Comparison of ENCODE assay signal across 8 cellular contexts in the genomic region with DNA sequence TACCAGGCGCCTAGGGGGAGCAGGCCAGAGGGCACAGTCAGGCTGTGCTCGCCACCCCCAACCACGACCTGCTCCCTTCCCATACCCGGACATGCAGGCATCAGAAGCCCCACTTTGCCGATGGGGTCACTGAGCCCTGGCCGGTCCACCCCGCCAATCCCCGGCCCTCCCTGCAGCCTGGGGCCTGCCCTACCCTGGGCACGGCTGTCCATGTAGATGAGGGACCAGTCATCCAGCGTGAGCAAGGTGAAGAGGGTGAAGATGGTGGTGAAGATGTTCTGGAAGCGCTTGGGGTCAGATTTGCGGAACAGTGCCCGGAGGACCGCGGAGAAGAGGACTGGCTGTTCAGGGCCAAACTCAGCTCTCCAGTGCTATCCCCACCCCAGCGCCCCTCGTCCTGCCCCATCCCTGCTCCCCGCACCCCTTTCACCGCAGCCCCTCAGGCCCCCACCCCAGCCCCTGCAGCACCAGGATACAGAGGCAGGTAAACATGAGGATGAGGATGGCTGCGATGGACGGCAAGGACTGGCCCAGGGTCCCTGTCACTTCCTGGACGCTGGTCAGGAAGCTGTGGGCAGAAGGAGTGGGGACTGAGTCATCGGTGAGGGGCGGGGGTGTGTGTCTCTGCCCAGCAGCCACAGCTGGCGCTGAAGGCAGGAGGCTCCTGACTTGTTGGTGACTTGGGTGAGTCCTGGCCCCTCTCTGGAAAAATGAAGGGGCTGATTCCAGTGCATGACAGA. TPM values are rescaled to one million over a fixed set of nuclear protein-coding genes. Genes with fewer than 3 reads are reported as not detected.
A peak's percentile ranks its signal among the peaks of the same experiment; 100 is the strongest.
DNase-seq lines count a peak whose midpoint lies in the region; ATAC-seq, FAIRE-seq and TF ChIP-seq lines count a peak whose summit lies in the region.

No MANE protein-coding gene starts in this region.

- TF ChIP-seq RAD21 in HepG2 (CRISPR knock-in tag; IDR thresholded peaks at IDR 0.05) = no peak

- no peak overlapping the region for H3K9ac ChIP-seq in HepG2 (ENCODE audit: insufficient read depth, low read depth, low read length)

- H4K20me1 ChIP-seq in HepG2 (ENCODE audit: insufficient read depth, low read length) = no peaks in the 10 kb centered on the region

- H3K36me3 ChIP-seq in HepG2 (replicated peaks in 1 of 2; ENCODE audit: control insufficient read depth in 1 of 2, insufficient read depth in 2 of 2, low read length in 2 of 2) = no peaks in the 10 kb centered on the region

- WGBS in HepG2 (ENCODE audit: low lambda C conversion rate) = 68% methylated on average over 15 of the region's 25 CpGs

- H3K36me3 Mint-ChIP-seq in activated T-helper 17 cell treated with anti-CD3 and anti-CD28 coated beads, Interleukin-2, amount 50 U/mL, for 72 hours (ENCODE audit: low read depth) = no peaks in the 10 kb centered on the region

- POLR2A ChIA-PET in HepG2 (lab: Yijun Ruan, JAX) = interaction anchor here (1.1 to 1.4 kb wide), 2 partner anchors 18 to 32 kb away, joined by 3 to 4 read pairs; a partner anchor contains a TSS

- H3K4me2 ChIP-seq in HepG2 (ENCODE audit: low read depth, low read length) = no peak overlapping the region

- TF ChIP-seq CTCF in HepG2 (CRISPR knock-in tag; IDR thresholded peaks at IDR 0.05) (no peak), GM20000 (IDR thresholded peaks at IDR 0.05; ENCODE audit: extremely low read depth, missing control alignments) (no peak)

- no peak for TF ChIP-seq EP300 in HepG2 (IDR thresholded peaks at IDR 0.05; ENCODE audit: low read depth in 2 of 2, low read length in 2 of 2)
- no peak for TF ChIP-seq EP300 in HepG2 (CRISPR knock-in tag; IDR thresholded peaks at IDR 0.05; ENCODE audit: borderline replicate concordance)

- no peak overlapping the region for H3K27ac ChIP-seq in HepG2 (ENCODE audit: extremely low read length, insufficient read depth, low read length)

- peak; percentile 77 to 81 for DNase-seq in AML-193 (lab: John Stamatoyannopoulos, UW)
- DNase-seq in KG1 (lab: John Stamatoyannopoulos, UW) = peak; percentile 41
- no peak for DNase-seq in HepG2 (ENCODE audit: low spot score)
- DNase-seq in medulla oblongata (ENCODE audit: extremely low spot score) = no peak
- DNase-seq in GM20000 (ENCODE audit: low spot score) = no peak
- no peak for DNase-seq in stimulated activated CD4-positive, alpha-beta T cell treated with anti-CD3 and anti-CD28 coated beads, Interleukin-12 subunit alpha, Interleukin-12 subunit beta, amount 100 ng/mL, for 4 hours

- in situ Hi-C loops in HepG2 (cut with HindIII; ENCODE audit: extremely low pct_ligation_motif_present, low pct_unique_long_range_greater_than_20kb) = no loop called here

- no peak overlapping the region for H2AFZ ChIP-seq in HepG2 (ENCODE audit: low read length)

- no peaks in the 10 kb centered on the region for H3K9me3 Mint-ChIP-seq in activated T-helper 17 cell treated with anti-CD3 and anti-CD28 coated beads, Interleukin-2, amount 50 U/mL, for 72 hours

- H3K4me1 Mint-ChIP-seq in activated T-helper 17 cell treated with anti-CD3 and anti-CD28 coated beads, Interleukin-2, amount 50 U/mL, for 72 hours = peaks cover 4% of the 10 kb centered on the region

- FAIRE-seq in HepG2 (lab: Jason Lieb, UNC) = no peak

- ATAC-seq in activated T-helper 17 cell treated with anti-CD3 and anti-CD28 coated beads, Interleukin-2, amount 50 U/mL, for 72 hours (replicated peaks) = peak; percentile 81
- ATAC-seq in HepG2 = peak; percentile 62
- ATAC-seq in HG03565 (IDR thresholded peaks at IDR 0.05; ENCODE audit: unreplicated experiment) = no peak

- peaks cover 5% of the 10 kb centered on the region for H3K27me3 Mint-ChIP-seq in activated T-helper 17 cell treated with anti-CD3 and anti-CD28 coated beads, Interleukin-2, amount 50 U/mL, for 72 hours

- intact Hi-C loops in HepG2 (cut with micrococcal nuclease; ENCODE audit: unreplicated experiment) = no loop called here

- no peak for TF ChIP-seq POLR2A in HepG2 (IDR thresholded peaks at IDR 0.05; ENCODE audit: insufficient read depth in 1 of 2, low read depth in 2 of 2, low read length in 2 of 2)

- H3K27ac Mint-ChIP-seq in activated T-helper 17 cell treated with anti-CD3 and anti-CD28 coated beads, Interleukin-2, amount 50 U/mL, for 72 hours = peak overlapping the region; percentile 36

- BruUV-seq in HepG2 (replicated peaks; lab: Mats Ljungman, UMichigan) = no TSS peak

- H3K4me3 Mint-ChIP-seq in activated T-helper 17 cell treated with anti-CD3 and anti-CD28 coated beads, Interleukin-2, amount 50 U/mL, for 72 hours = peak overlapping the region; percentile 20

- no peaks in the 10 kb centered on the region for H3K9me3 ChIP-seq in HepG2 (ENCODE audit: low read length)

- H3K27me3 ChIP-seq in HepG2 (ENCODE audit: control insufficient read depth in 1 of 2, insufficient read depth in 2 of 2, low read length in 2 of 2) = peaks cover 8 to 36% of the 10 kb centered on the region in 2 experiments; a peak in 3 of 5 replicates

- no peaks in the 10 kb centered on the region for H3K79me2 ChIP-seq in HepG2 (ENCODE audit: insufficient read depth, low read length)

- CTCF ChIA-PET in HepG2 (lab: Yijun Ruan, JAX; ENCODE audit: low intra/inter-chr PET ratio, low total read pairs) = no interaction called here

- peaks cover 21% of the 10 kb centered on the region for H3K4me1 ChIP-seq in HepG2 (ENCODE audit: insufficient read depth, low read length)

- H3K4me3 ChIP-seq in HepG2 (replicated peaks in 1 of 3; ENCODE audit: insufficient read depth in 1 of 3, low read depth in 2 of 3, low read length in 3 of 3) = no peak overlapping the region; a peak in 1 of 6 replicates

RNA-seq across cellular contexts. Expression of a gene that starts 5.5 kb away (rescaled TPM):
- 1 to 10 TPM in 1 of 2 donors, not detected in 1; 2.1 TPM for total RNA-seq in activated T-helper 17 cell treated with anti-CD3 and anti-CD28 coated beads, Interleukin-2, amount 50 U/mL, for 72 hours
- total RNA-seq in HepG2 (2016; rRNA removed; fragmentation: Illumina TruSeq; extraction: Trizol) = not detected in 2 replicates
- total RNA-seq in HepG2 (2016; cell fraction: cytosol; rRNA removed; fragmentation: Illumina TruSeq; extraction: Trizol; ENCODE audit: low read depth) = not detected in 2 replicates
- not detected in 2 replicates for total RNA-seq in HepG2 (2016; cell fraction: insoluble cytoplasmic fraction; rRNA removed; fragmentation: Illumina TruSeq; extraction: Trizol)
- total RNA-seq in HepG2 (2016; cell fraction: membrane; rRNA removed; fragmentation: Illumina TruSeq; extraction: Trizol) = not detected in 2 replicates
- total RNA-seq in HepG2 (2016; cell fraction: nucleus; rRNA removed; fragmentation: Illumina TruSeq; extraction: Trizol) = not detected in 2 replicates
- 0.04 and 0.17 TPM in 2 replicates for polyA plus RNA-seq in HepG2 (2011; rRNA removed)
- polyA plus RNA-seq in HepG2 (2011; cell fraction: cytosol; rRNA removed) = 0.07 and 0.17 TPM in 2 replicates
- polyA plus RNA-seq in HepG2 (2011; cell fraction: nucleus; rRNA removed) = 0.19 TPM in 1 of 2 replicates, not detected in the other
- 0.09 TPM in 1 of 2 replicates, not detected in the other for polyA plus RNA-seq in HepG2 (2012)
- 0.07 TPM in 1 of 2 replicates, not detected in the other for polyA plus RNA-seq in HepG2 (2016; cell fraction: cytosol; fragmentation: Illumina TruSeq; extraction: Trizol; ENCODE audit: low read depth)
- not detected in 2 replicates for polyA plus RNA-seq in HepG2 (2016; cell fraction: insoluble cytoplasmic fraction; fragmentation: Illumina TruSeq; extraction: Trizol; ENCODE audit: low read depth)
- polyA plus RNA-seq in HepG2 (2016; cell fraction: membrane; fragmentation: Illumina TruSeq; extraction: Trizol; ENCODE audit: low read depth) = not detected in 2 replicates
- polyA plus RNA-seq in HepG2 (2016; cell fraction: nucleus; fragmentation: Illumina TruSeq; extraction: Trizol; ENCODE audit: insufficient read depth, low read depth) = not detected in 2 replicates
- polyA minus RNA-seq in HepG2 (2011; rRNA and poly(A)+ RNA removed; ENCODE audit: low replicate concordance) = 3.1 TPM in 1 of 2 replicates, not detected in the other
- polyA minus RNA-seq in HepG2 (2011; cell fraction: cytosol; rRNA and poly(A)+ RNA removed) = not detected in 2 replicates
- not detected in 2 replicates for polyA minus RNA-seq in HepG2 (2011; cell fraction: nucleus; rRNA and poly(A)+ RNA removed)

RNA-seq across cellular contexts. Expression of a gene that starts 9.0 kb away (rescaled TPM):
- under 1 TPM in 1 of 2 donors, not detected in 1; 0.37 TPM for total RNA-seq in activated T-helper 17 cell treated with anti-CD3 and anti-CD28 coated beads, Interleukin-2, amount 50 U/mL, for 72 hours
- not detected in 2 replicates for total RNA-seq in HepG2 (2016; rRNA removed; fragmentation: Illumina TruSeq; extraction: Trizol)
- total RNA-seq in HepG2 (2016; cell fraction: cytosol; rRNA removed; fragmentation: Illumina TruSeq; extraction: Trizol; ENCODE audit: low read depth) = not detected in 2 replicates
- total RNA-seq in HepG2 (2016; cell fraction: insoluble cytoplasmic fraction; rRNA removed; fragmentation: Illumina TruSeq; extraction: Trizol) = not detected in 2 replicates
- not detected in 2 replicates for total RNA-seq in HepG2 (2016; cell fraction: membrane; rRNA removed; fragmentation: Illumina TruSeq; extraction: Trizol)
- not detected in 2 replicates for total RNA-seq in HepG2 (2016; cell fraction: nucleus; rRNA removed; fragmentation: Illumina TruSeq; extraction: Trizol)
- not detected in 2 replicates for polyA plus RNA-seq in HepG2 (2011; rRNA removed)
- polyA plus RNA-seq in HepG2 (2011; cell fraction: cytosol; rRNA removed) = not detected in 2 replicates
- not detected in 2 replicates for polyA plus RNA-seq in HepG2 (2011; cell fraction: nucleus; rRNA removed)
- not detected in 2 replicates for polyA plus RNA-seq in HepG2 (2012)
- not detected in 2 replicates for polyA plus RNA-seq in HepG2 (2016; cell fraction: cytosol; fragmentation: Illumina TruSeq; extraction: Trizol; ENCODE audit: low read depth)
- not detected in 2 replicates for polyA plus RNA-seq in HepG2 (2016; cell fraction: insoluble cytoplasmic fraction; fragmentation: Illumina TruSeq; extraction: Trizol; ENCODE audit: low read depth)
- not detected in 2 replicates for polyA plus RNA-seq in HepG2 (2016; cell fraction: membrane; fragmentation: Illumina TruSeq; extraction: Trizol; ENCODE audit: low read depth)
- not detected in 2 replicates for polyA plus RNA-seq in HepG2 (2016; cell fraction: nucleus; fragmentation: Illumina TruSeq; extraction: Trizol; ENCODE audit: insufficient read depth, low read depth)
- polyA minus RNA-seq in HepG2 (2011; rRNA and poly(A)+ RNA removed; ENCODE audit: low replicate concordance) = not detected in 2 replicates
- not detected in 2 replicates for polyA minus RNA-seq in HepG2 (2011; cell fraction: cytosol; rRNA and poly(A)+ RNA removed)
- not detected in 2 replicates for polyA minus RNA-seq in HepG2 (2011; cell fraction: nucleus; rRNA and poly(A)+ RNA removed)

RNA-seq across cellular contexts. Expression of a gene that starts 18.5 kb away (rescaled TPM):
- total RNA-seq in activated T-helper 17 cell treated with anti-CD3 and anti-CD28 coated beads, Interleukin-2, amount 50 U/mL, for 72 hours = 100 to 1,000 TPM; 158 to 245 TPM
- total RNA-seq in HepG2 (2016; rRNA removed; fragmentation: Illumina TruSeq; extraction: Trizol) = 40.5 and 45.9 TPM in 2 replicates
- 24.1 and 29.2 TPM in 2 replicates for total RNA-seq in HepG2 (2016; cell fraction: cytosol; rRNA removed; fragmentation: Illumina TruSeq; extraction: Trizol; ENCODE audit: low read depth)
- 42.5 and 45.7 TPM in 2 replicates for total RNA-seq in HepG2 (2016; cell fraction: insoluble cytoplasmic fraction; rRNA removed; fragmentation: Illumina TruSeq; extraction: Trizol)
- total RNA-seq in HepG2 (2016; cell fraction: membrane; rRNA removed; fragmentation: Illumina TruSeq; extraction: Trizol) = 21.9 and 24.3 TPM in 2 replicates
- total RNA-seq in HepG2 (2016; cell fraction: nucleus; rRNA removed; fragmentation: Illumina TruSeq; extraction: Trizol) = 17.5 and 24.3 TPM in 2 replicates
- 75.9 and 86.5 TPM in 2 replicates for polyA plus RNA-seq in HepG2 (2011; rRNA removed)
- 96.6 and 104 TPM in 2 replicates for polyA plus RNA-seq in HepG2 (2011; cell fraction: cytosol; rRNA removed)
- polyA plus RNA-seq in HepG2 (2011; cell fraction: nucleus; rRNA removed) = 34.4 and 41.3 TPM in 2 replicates
- polyA plus RNA-seq in HepG2 (2012) = 102 and 132 TPM in 2 replicates
- 115 and 123 TPM in 2 replicates for polyA plus RNA-seq in HepG2 (2016; cell fraction: cytosol; fragmentation: Illumina TruSeq; extraction: Trizol; ENCODE audit: low read depth)
- 264 and 272 TPM in 2 replicates for polyA plus RNA-seq in HepG2 (2016; cell fraction: insoluble cytoplasmic fraction; fragmentation: Illumina TruSeq; extraction: Trizol; ENCODE audit: low read depth)
- 102 and 111 TPM in 2 replicates for polyA plus RNA-seq in HepG2 (2016; cell fraction: membrane; fragmentation: Illumina TruSeq; extraction: Trizol; ENCODE audit: low read depth)
- polyA plus RNA-seq in HepG2 (2016; cell fraction: nucleus; fragmentation: Illumina TruSeq; extraction: Trizol; ENCODE audit: insufficient read depth, low read depth) = 126 and 133 TPM in 2 replicates
- polyA minus RNA-seq in HepG2 (2011; rRNA and poly(A)+ RNA removed; ENCODE audit: low replicate concordance) = 57.6 and 195 TPM in 2 replicates
- 20.0 and 34.2 TPM in 2 replicates for polyA minus RNA-seq in HepG2 (2011; cell fraction: cytosol; rRNA and poly(A)+ RNA removed)
- polyA minus RNA-seq in HepG2 (2011; cell fraction: nucleus; rRNA and poly(A)+ RNA removed) = 23.4 and 30.2 TPM in 2 replicates

RNA-seq across cellular contexts. Expression of a gene that starts 18.8 kb away (rescaled TPM):
- 10 to 100 TPM; 47.6 to 66.3 TPM for total RNA-seq in activated T-helper 17 cell treated with anti-CD3 and anti-CD28 coated beads, Interleukin-2, amount 50 U/mL, for 72 hours
- 30.8 and 45.9 TPM in 2 replicates for total RNA-seq in HepG2 (2016; rRNA removed; fragmentation: Illumina TruSeq; extraction: Trizol)
- total RNA-seq in HepG2 (2016; cell fraction: cytosol; rRNA removed; fragmentation: Illumina TruSeq; extraction: Trizol; ENCODE audit: low read depth) = 6.9 and 8.1 TPM in 2 replicates
- 31.8 and 45.0 TPM in 2 replicates for total RNA-seq in HepG2 (2016; cell fraction: insoluble cytoplasmic fraction; rRNA removed; fragmentation: Illumina TruSeq; extraction: Trizol)
- total RNA-seq in HepG2 (2016; cell fraction: membrane; rRNA removed; fragmentation: Illumina TruSeq; extraction: Trizol) = 15.6 and 16.4 TPM in 2 replicates
- total RNA-seq in HepG2 (2016; cell fraction: nucleus; rRNA removed; fragmentation: Illumina TruSeq; extraction: Trizol) = 25.8 TPM in 2 replicates
- polyA plus RNA-seq in HepG2 (2011; rRNA removed) = 18.2 and 24.0 TPM in 2 replicates
- polyA plus RNA-seq in HepG2 (2011; cell fraction: cytosol; rRNA removed) = 22.4 and 22.6 TPM in 2 replicates
- 15.8 and 23.5 TPM in 2 replicates for polyA plus RNA-seq in HepG2 (2011; cell fraction: nucleus; rRNA removed)
- polyA plus RNA-seq in HepG2 (2012) = 15.2 and 20.1 TPM in 2 replicates
- polyA plus RNA-seq in HepG2 (2016; cell fraction: cytosol; fragmentation: Illumina TruSeq; extraction: Trizol; ENCODE audit: low read depth) = 2.1 and 2.9 TPM in 2 replicates
- polyA plus RNA-seq in HepG2 (2016; cell fraction: insoluble cytoplasmic fraction; fragmentation: Illumina TruSeq; extraction: Trizol; ENCODE audit: low read depth) = 33.3 and 34.6 TPM in 2 replicates
- polyA plus RNA-seq in HepG2 (2016; cell fraction: membrane; fragmentation: Illumina TruSeq; extraction: Trizol; ENCODE audit: low read depth) = 7.7 and 8.3 TPM in 2 replicates
- polyA plus RNA-seq in HepG2 (2016; cell fraction: nucleus; fragmentation: Illumina TruSeq; extraction: Trizol; ENCODE audit: insufficient read depth, low read depth) = 31.4 and 35.8 TPM in 2 replicates
- polyA minus RNA-seq in HepG2 (2011; rRNA and poly(A)+ RNA removed; ENCODE audit: low replicate concordance) = 41.6 and 67.3 TPM in 2 replicates
- polyA minus RNA-seq in HepG2 (2011; cell fraction: cytosol; rRNA and poly(A)+ RNA removed) = 10.7 and 14.6 TPM in 2 replicates
- polyA minus RNA-seq in HepG2 (2011; cell fraction: nucleus; rRNA and poly(A)+ RNA removed) = 14.3 and 20.4 TPM in 2 replicates

RNA-seq across cellular contexts. Expression of a gene that starts 28.2 kb away (rescaled TPM):
- total RNA-seq in activated T-helper 17 cell treated with anti-CD3 and anti-CD28 coated beads, Interleukin-2, amount 50 U/mL, for 72 hours = under 1 TPM in 1 of 2 donors, not detected in 1; 0.45 TPM
- total RNA-seq in HepG2 (2016; rRNA removed; fragmentation: Illumina TruSeq; extraction: Trizol) = not detected in 2 replicates
- not detected in 2 replicates for total RNA-seq in HepG2 (2016; cell fraction: cytosol; rRNA removed; fragmentation: Illumina TruSeq; extraction: Trizol; ENCODE audit: low read depth)
- not detected in 2 replicates for total RNA-seq in HepG2 (2016; cell fraction: insoluble cytoplasmic fraction; rRNA removed; fragmentation: Illumina TruSeq; extraction: Trizol)
- not detected in 2 replicates for total RNA-seq in HepG2 (2016; cell fraction: membrane; rRNA removed; fragmentation: Illumina TruSeq; extraction: Trizol)
- total RNA-seq in HepG2 (2016; cell fraction: nucleus; rRNA removed; fragmentation: Illumina TruSeq; extraction: Trizol) = not detected in 2 replicates
- polyA plus RNA-seq in HepG2 (2011; rRNA removed) = not detected in 2 replicates
- polyA plus RNA-seq in HepG2 (2011; cell fraction: cytosol; rRNA removed) = not detected in 2 replicates
- not detected in 2 replicates for polyA plus RNA-seq in HepG2 (2011; cell fraction: nucleus; rRNA removed)
- polyA plus RNA-seq in HepG2 (2012) = not detected in 2 replicates
- not detected in 2 replicates for polyA plus RNA-seq in HepG2 (2016; cell fraction: cytosol; fragmentation: Illumina TruSeq; extraction: Trizol; ENCODE audit: low read depth)
- not detected in 2 replicates for polyA plus RNA-seq in HepG2 (2016; cell fraction: insoluble cytoplasmic fraction; fragmentation: Illumina TruSeq; extraction: Trizol; ENCODE audit: low read depth)
- not detected in 2 replicates for polyA plus RNA-seq in HepG2 (2016; cell fraction: membrane; fragmentation: Illumina TruSeq; extraction: Trizol; ENCODE audit: low read depth)
- polyA plus RNA-seq in HepG2 (2016; cell fraction: nucleus; fragmentation: Illumina TruSeq; extraction: Trizol; ENCODE audit: insufficient read depth, low read depth) = not detected in 2 replicates
- polyA minus RNA-seq in HepG2 (2011; rRNA and poly(A)+ RNA removed; ENCODE audit: low replicate concordance) = 0.26 TPM in 1 of 2 replicates, not detected in the other
- polyA minus RNA-seq in HepG2 (2011; cell fraction: cytosol; rRNA and poly(A)+ RNA removed) = not detected in 2 replicates
- polyA minus RNA-seq in HepG2 (2011; cell fraction: nucleus; rRNA and poly(A)+ RNA removed) = not detected in 2 replicates

Comparison
In these comparisons a context has a peak if more than half of its experiments do, and no peak if none do; other contexts are left out.
1. DNase-seq: peak in AML-193 (2 of 2) and KG1 (single experiment); none in HepG2 (single experiment), medulla oblongata (single experiment), GM20000 (single experiment) and stimulated activated CD4-positive, alpha-beta T cell treated with anti-CD3 and anti-CD28 coated beads, Interleukin-12 subunit alpha, Interleukin-12 subunit beta, amount 100 ng/mL, for 4 hours (single experiment).